Comparison of ENCODE assay signal across 1 cellular context in genomic region chr1:38525343-38525948, GRCh38.
A peak's percentile ranks its signal among the peaks of the same experiment; 100 is the strongest.
TF ChIP-seq lines count a peak whose summit lies in the region.

No MANE protein-coding gene starts in this region.

TF ChIP-seq in K562, 482 proteins besides CTCF, POLR2A, EP300 and RAD21 (continued from another document and continues in another):
- no peak for TF ChIP-seq PRDM10 (IDR thresholded peaks at IDR 0.05; ENCODE audit: partially characterized antibody)
- no peak for TF ChIP-seq CCAR2 (IDR thresholded peaks at IDR 0.05; ENCODE audit: low read depth, low read length)
- no peak for TF ChIP-seq JUN (IDR thresholded peaks at IDR 0.05; ENCODE audit: borderline replicate concordance, low read depth, low read length)
- TF ChIP-seq JUN (CRISPR knock-in tag; IDR thresholded peaks at IDR 0.05; ENCODE audit: borderline replicate concordance), result no peak
- TF ChIP-seq ZNF12 (CRISPR knock-in tag; IDR thresholded peaks at IDR 0.05), result no peak
- TF ChIP-seq GABPB2 (CRISPR knock-in tag; conservative IDR thresholded peaks at IDR 0.05), result no peak
- TF ChIP-seq MGA (IDR thresholded peaks at IDR 0.05), result no peak
- TF ChIP-seq ZNF740 (CRISPR knock-in tag; IDR thresholded peaks at IDR 0.05), result no peak
- TF ChIP-seq ZNF740 (tag; IDR thresholded peaks at IDR 0.05), result no peak
- peak; percentile 42; the same call in 1 of the 2 replicates for TF ChIP-seq NKRF (IDR thresholded peaks at IDR 0.05; ENCODE audit: borderline replicate concordance)
- TF ChIP-seq ZNF146 (CRISPR knock-in tag; IDR thresholded peaks at IDR 0.05; ENCODE audit: unreplicated experiment), result no peak
- TF ChIP-seq ZBTB40 (IDR thresholded peaks at IDR 0.05), result no peak
- TF ChIP-seq ZBTB40 (CRISPR knock-in tag; IDR thresholded peaks at IDR 0.05), result no peak
- TF ChIP-seq HNRNPUL1 (IDR thresholded peaks at IDR 0.05; ENCODE audit: low read length), result no peak
- no peak for TF ChIP-seq KAT8 (IDR thresholded peaks at IDR 0.05; ENCODE audit: low read depth)
- no peak for TF ChIP-seq CTBP1 (IDR thresholded peaks at IDR 0.05; ENCODE audit: borderline replicate concordance)
- TF ChIP-seq DEAF1 (CRISPR knock-in tag; IDR thresholded peaks at IDR 0.05), result no peak
- peak in 1 of 2 experiments; percentile 58; a peak in 2 of 4 replicates for TF ChIP-seq ARNT (IDR thresholded peaks at IDR 0.05)
- TF ChIP-seq ZBTB1 (CRISPR knock-in tag; IDR thresholded peaks at IDR 0.05; ENCODE audit: borderline replicate concordance, low read depth), result no peak
- TF ChIP-seq HEY1 (CRISPR knock-in tag; IDR thresholded peaks at IDR 0.05; ENCODE audit: borderline replicate concordance), result no peak
